In genomic region chr10:128557149-128557548, GRCh38 we compare ENCODE assay signal across 28 cellular contexts.
"Had no signal": no experiment of that assay in that cellular context is flagged by ENCODE, and none has a peak within 500 bp of the region (broad histone marks: within the 10 kb centered on the region; RNA-seq: fewer than 3 reads in every experiment).

No MANE protein-coding gene starts in this region.

- ATAC-seq: activated CD8-positive, alpha-beta memory T cell treated with anti-CD3 and anti-CD28 coated beads, Interleukin-2, amount 10 ng/mL, durations not matched to agents 7 days and 5 days; activated T-cell treated with anti-CD3 and anti-CD28 coated beads, Interleukin-2, amount 50 U/mL, for 72 hours; activated T-helper 17 cell treated with anti-CD3 and anti-CD28 coated beads, Interleukin-2, amount 50 U/mL, for 72 hours had no signal

- H3K27ac Mint-ChIP-seq: activated CD4-positive, alpha-beta memory T cell treated with anti-CD3 and anti-CD28 coated beads, Interleukin-2, amount 10 ng/mL, durations not matched to agents 7 days and 5 days; activated CD8-positive, alpha-beta memory T cell treated with anti-CD3 and anti-CD28 coated beads, Interleukin-2, amount 10 ng/mL, durations not matched to agents 7 days and 5 days; activated naive CD4-positive, alpha-beta T cell treated with anti-CD3 and anti-CD28 coated beads, Interleukin-2, amount 50 U/mL, for 24 hours; activated naive CD8-positive, alpha-beta T cell treated with anti-CD3 and anti-CD28 coated beads, Interleukin-2, amount 10 ng/mL, durations not matched to agents 7 days and 5 days; activated T-cell treated with anti-CD3 and anti-CD28 coated beads, Interleukin-2, amount 50 U/mL, for 72 hours; activated T-helper 17 cell treated with anti-CD3 and anti-CD28 coated beads, Interleukin-2, amount 50 U/mL, for 72 hours had no signal

- H3K27me3 Mint-ChIP-seq: activated CD4-positive, alpha-beta memory T cell treated with anti-CD3 and anti-CD28 coated beads, Interleukin-2, amount 10 ng/mL, durations not matched to agents 7 days and 5 days; activated CD8-positive, alpha-beta memory T cell treated with anti-CD3 and anti-CD28 coated beads, Interleukin-2, amount 10 ng/mL, durations not matched to agents 7 days and 5 days; activated naive CD8-positive, alpha-beta T cell treated with anti-CD3 and anti-CD28 coated beads, Interleukin-2, amount 10 ng/mL, durations not matched to agents 7 days and 5 days had no signal

- H3K4me3 Mint-ChIP-seq: activated CD4-positive, alpha-beta memory T cell treated with anti-CD3 and anti-CD28 coated beads, Interleukin-2, amount 10 ng/mL, durations not matched to agents 7 days and 5 days; activated CD8-positive, alpha-beta memory T cell treated with anti-CD3 and anti-CD28 coated beads, Interleukin-2, amount 10 ng/mL, durations not matched to agents 7 days and 5 days; activated naive CD4-positive, alpha-beta T cell treated with anti-CD3 and anti-CD28 coated beads, Interleukin-2, amount 50 U/mL, for 24 hours; activated naive CD8-positive, alpha-beta T cell treated with anti-CD3 and anti-CD28 coated beads, Interleukin-2, amount 10 ng/mL, durations not matched to agents 7 days and 5 days; activated T-cell treated with anti-CD3 and anti-CD28 coated beads, Interleukin-2, amount 50 U/mL, for 72 hours; activated T-helper 17 cell treated with anti-CD3 and anti-CD28 coated beads, Interleukin-2, amount 50 U/mL, for 72 hours had no signal

- H3K9me3 Mint-ChIP-seq: activated CD4-positive, alpha-beta memory T cell treated with anti-CD3 and anti-CD28 coated beads, Interleukin-2, amount 10 ng/mL, durations not matched to agents 7 days and 5 days; activated naive CD8-positive, alpha-beta T cell treated with anti-CD3 and anti-CD28 coated beads, Interleukin-2, amount 10 ng/mL, durations not matched to agents 7 days and 5 days; activated T-helper 17 cell treated with anti-CD3 and anti-CD28 coated beads, Interleukin-2, amount 50 U/mL, for 72 hours had no signal

- H3K4me1 Mint-ChIP-seq: activated CD4-positive, alpha-beta memory T cell treated with anti-CD3 and anti-CD28 coated beads, Interleukin-2, amount 10 ng/mL, durations not matched to agents 7 days and 5 days; activated CD8-positive, alpha-beta memory T cell treated with anti-CD3 and anti-CD28 coated beads, Interleukin-2, amount 10 ng/mL, durations not matched to agents 7 days and 5 days; activated naive CD4-positive, alpha-beta T cell treated with anti-CD3 and anti-CD28 coated beads, Interleukin-2, amount 50 U/mL, for 24 hours; activated naive CD8-positive, alpha-beta T cell treated with anti-CD3 and anti-CD28 coated beads, Interleukin-2, amount 10 ng/mL, durations not matched to agents 7 days and 5 days; activated T-helper 17 cell treated with anti-CD3 and anti-CD28 coated beads, Interleukin-2, amount 50 U/mL, for 72 hours had no signal

- H3K36me3 Mint-ChIP-seq: activated CD8-positive, alpha-beta memory T cell treated with anti-CD3 and anti-CD28 coated beads, Interleukin-2, amount 10 ng/mL, durations not matched to agents 7 days and 5 days; activated naive CD4-positive, alpha-beta T cell treated with anti-CD3 and anti-CD28 coated beads, Interleukin-2, amount 50 U/mL, for 24 hours; activated naive CD8-positive, alpha-beta T cell treated with anti-CD3 and anti-CD28 coated beads, Interleukin-2, amount 10 ng/mL, durations not matched to agents 7 days and 5 days had no signal

- DNase-seq: activated CD4-positive, alpha-beta memory T cell treated with anti-CD3 and anti-CD28 coated beads, Interleukin-2, amount 10 ng/mL, durations not matched to agents 7 days and 5 days; activated CD4-positive, alpha-beta T cell treated with anti-CD3 and anti-CD28 coated beads for 1 hour; activated CD4-positive, alpha-beta T cell treated with anti-CD3 and anti-CD28 coated beads for 48 hours; activated CD4-positive, CD25-positive, alpha-beta regulatory T cell; activated CD8-positive, alpha-beta memory T cell treated with anti-CD3 and anti-CD28 coated beads for 24 hours; activated CD8-positive, alpha-beta memory T cell treated with anti-CD3 and anti-CD28 coated beads, Interleukin-2, amount 10 ng/mL, durations not matched to agents 7 days and 5 days; activated gamma-delta T cell; activated naive CD4-positive, alpha-beta T cell treated with Interleukin-2 at 50 U/mL for 16 hours; activated naive CD8-positive, alpha-beta T cell treated with anti-CD3 and anti-CD28 coated beads, Interleukin-2, amount 10 ng/mL, durations not matched to agents 7 days and 5 days; activated T-cell treated with anti-CD3 and anti-CD28 coated beads, Interleukin-2, amount 50 U/mL, for 1 hour; activated T-cell treated with anti-CD3 and anti-CD28 coated beads, Interleukin-2, amount 50 U/mL, for 72 hours; amygdala; NCI-H1105; NCI-H1417 treated with DMSO at 0.1 percent for 48 hours; NCI-H187 treated with DMSO at 0.1 percent for 48 hours; NCI-H2081; NCI-H2227 treated with DMSO at 0.1 percent for 48 hours; NCI-H446; NCI-H510A treated with DMSO at 0.1 percent for 48 hours; NCI-H526 treated with DMSO at 0.1 percent for 48 hours; OCI-M1; Right ventricle myocardium superior; SW 1271; T-helper 1 cell; T-helper 2 cell; T-helper 9 cell had no signal
